8 cellular contexts compared by ENCODE assay signal in genomic region chr13:113364933-113365371, GRCh38. TPM values are rescaled to one million over a fixed set of nuclear protein-coding genes. Genes with fewer than 3 reads are reported as not detected.
A peak's percentile ranks its signal among the peaks of the same experiment; 100 is the strongest.
DNase-seq lines count a peak whose midpoint lies in the region; ATAC-seq and TF ChIP-seq lines count a peak whose summit lies in the region.

No MANE protein-coding gene starts in this region.

- H3K27me3 Mint-ChIP-seq in stimulated activated naive CD8-positive, alpha-beta T cell treated with anti-CD3 and anti-CD28 coated beads, Interleukin-15, Interleukin-2, amounts not matched to agents 100 ng/mL and 50 ng/mL, for 24 hours = peaks cover 19% of the 10 kb centered on the region

- H3K27ac Mint-ChIP-seq in stimulated activated naive CD8-positive, alpha-beta T cell treated with anti-CD3 and anti-CD28 coated beads, Interleukin-15, Interleukin-2, amounts not matched to agents 100 ng/mL and 50 ng/mL, for 24 hours = no peak overlapping the region

- H3K4me3 ChIP-seq in gastroesophageal sphincter (peak overlapping the region; percentile 44 to 77), ovary (peak overlapping the region; percentile 48)

- TF ChIP-seq POLR2A in gastroesophageal sphincter (IDR thresholded peaks at IDR 0.05) = no peak
- no peak for TF ChIP-seq POLR2A in ovary (IDR thresholded peaks at IDR 0.05)

- H3K4me3 Mint-ChIP-seq in stimulated activated naive CD8-positive, alpha-beta T cell treated with anti-CD3 and anti-CD28 coated beads, Interleukin-15, Interleukin-2, amounts not matched to agents 100 ng/mL and 50 ng/mL, for 24 hours = peak overlapping the region; percentile 30

- H3K27ac ChIP-seq in gastroesophageal sphincter = peak overlapping the region; percentile 61 to 84 (median 74)
- peak overlapping the region; percentile 66 to 80 for H3K27ac ChIP-seq in ovary

- intact Hi-C loops in ovary (cut with DNase I) = loop anchor here in 1 of 4 donors (2.0 to 10.0 kb wide), 2 partner anchors 68 to 210 kb away; partner anchors contain the start of genes LAMP1 and PROZ

- peaks cover 0 to 32% (median 3%) of the 10 kb centered on the region in 3 donors for H3K4me1 ChIP-seq in gastroesophageal sphincter
- H3K4me1 ChIP-seq in ovary (ENCODE audit: insufficient read depth) = peaks cover 15% of the 10 kb centered on the region

- ATAC-seq in stimulated activated naive CD8-positive, alpha-beta T cell treated with anti-CD3 and anti-CD28 coated beads, Interleukin-15, Interleukin-2, amounts not matched to agents 100 U/mL and 50 U/mL, for 24 hours = no peak
- ATAC-seq in gastroesophageal sphincter (peak; percentile 51), GM21717 (IDR thresholded peaks at IDR 0.05; ENCODE audit: unreplicated experiment) (no peak), GM21529 (IDR thresholded peaks at IDR 0.05; ENCODE audit: unreplicated experiment) (no peak)

- TF ChIP-seq EP300 in gastroesophageal sphincter (IDR thresholded peaks at IDR 0.05) (no peak), ovary (IDR thresholded peaks at IDR 0.05) (no peak)

- H3K27me3 ChIP-seq in gastroesophageal sphincter (no peaks in the 10 kb centered on the region), ovary (no peaks in the 10 kb centered on the region)

- TF ChIP-seq CTCF in gastroesophageal sphincter (IDR thresholded peaks at IDR 0.05) (no peak), ovary (IDR thresholded peaks at IDR 0.05) (no peak)

- H3K9me3 ChIP-seq in gastroesophageal sphincter (no peaks in the 10 kb centered on the region), ovary (no peaks in the 10 kb centered on the region)

- H3K36me3 ChIP-seq in gastroesophageal sphincter (no peaks in the 10 kb centered on the region), ovary (no peaks in the 10 kb centered on the region)

- DNase-seq in stimulated activated naive CD8-positive, alpha-beta T cell treated with anti-CD3 and anti-CD28 coated beads, Interleukin-15, Interleukin-2, amounts not matched to agents 100 U/mL and 50 U/mL, for 24 hours = no peak
- peak; percentile 48 to 74 (median 57) for DNase-seq in ovary
- DNase-seq in dedifferentiated amniotic fluid mesenchymal stem cell (ENCODE audit: extremely low spot score) = no peak
- no peak for DNase-seq in DMS79 (lab: John Stamatoyannopoulos, UW)

- peaks cover 7% of the 10 kb centered on the region for H3K4me1 Mint-ChIP-seq in stimulated activated naive CD8-positive, alpha-beta T cell treated with anti-CD3 and anti-CD28 coated beads, Interleukin-15, Interleukin-2, amounts not matched to agents 100 ng/mL and 50 ng/mL, for 24 hours (ENCODE audit: low read depth)

- WGBS in gastroesophageal sphincter (ENCODE audit: low coverage in 1 of 2), 2 donors = no CpG with 5 or more reads among the region's 32 CpGs
- 78 to 91% (median 84%) methylated on average over 23 to 32 of the region's 32 CpGs for WGBS in ovary, 3 donors

- no peaks in the 10 kb centered on the region for H3K9me3 Mint-ChIP-seq in stimulated activated naive CD8-positive, alpha-beta T cell treated with anti-CD3 and anti-CD28 coated beads, Interleukin-15, Interleukin-2, amounts not matched to agents 100 ng/mL and 50 ng/mL, for 24 hours

- H3K36me3 Mint-ChIP-seq in stimulated activated naive CD8-positive, alpha-beta T cell treated with anti-CD3 and anti-CD28 coated beads, Interleukin-15, Interleukin-2, amounts not matched to agents 100 ng/mL and 50 ng/mL, for 24 hours (ENCODE audit: low read depth) = no peaks in the 10 kb centered on the region

RNA-seq across cellular contexts. Expression of gene GRTP1, which starts 1.0 kb away (rescaled TPM):
- 10 to 100 TPM in 2 of 4 donors, 1 to 10 TPM in 2; 4.7 to 14.0 (median 8.5) TPM for total RNA-seq in gastroesophageal sphincter
- total RNA-seq in ovary = 10 to 100 TPM in 6 of 7 donors, 1 to 10 TPM in 1; 7.1 to 14.8 (median 12.2) TPM
- polyA plus RNA-seq in ovary = 10 to 100 TPM in 1 of 2 donors, 1 to 10 TPM in 1; 3.0 to 11.1 TPM

Comparison
In these comparisons a context has a peak if more than half of its experiments do, and no peak if none do; other contexts are left out.
1. DNase-seq: peak in ovary (5 of 5); none in stimulated activated naive CD8-positive, alpha-beta T cell treated with anti-CD3 and anti-CD28 coated beads, Interleukin-15, Interleukin-2, amounts not matched to agents 100 U/mL and 50 U/mL, for 24 hours (single experiment), dedifferentiated amniotic fluid mesenchymal stem cell (single experiment) and DMS79 (single experiment).